Comparison of ENCODE assay signal across 8 cellular contexts in genomic region chr4:105088110-105088879, GRCh38. TPM values are rescaled to one million over a fixed set of nuclear protein-coding genes. Genes with fewer than 3 reads are reported as not detected.
DNase-seq lines count a peak whose midpoint lies in the region; TF ChIP-seq lines count a peak whose summit lies in the region.

No MANE protein-coding gene starts in this region.

- H3K4me3 ChIP-seq in fibroblast of pulmonary artery (replicated peaks; ENCODE audit: low read depth, low read length) (peak overlapping the region; percentile 10), parathyroid adenoma (ENCODE audit: low read depth, low read length) (no peak overlapping the region), OCI-LY7 (ENCODE audit: low read depth, low read length, poor library complexity, severe bottlenecking) (no peak overlapping the region)

- CTCF ChIA-PET in OCI-LY7 (lab: Charles Lee; ENCODE audit: unreplicated experiment) = no interaction called here

- BruUV-seq in OCI-LY7 (replicated peaks; lab: Mats Ljungman, UMichigan) = no TSS peak

- POLR2A ChIA-PET in OCI-LY7 (lab: Charles Lee) = no interaction called here

- intact Hi-C loops in OCI-LY7 (cut with micrococcal nuclease; ENCODE audit: unreplicated experiment) = no loop called here

- H3K79me2 ChIP-seq in parathyroid adenoma (no peaks in the 10 kb centered on the region), OCI-LY7 (ENCODE audit: insufficient read depth, low read depth, low read length) (no peaks in the 10 kb centered on the region)

- no peak overlapping the region for H3K27ac ChIP-seq in parathyroid adenoma
- no peak overlapping the region for H3K27ac ChIP-seq in OCI-LY7 (ENCODE audit: low read depth, low read length, poor library complexity, severe bottlenecking)

- no peaks in the 10 kb centered on the region for H4K20me1 ChIP-seq in OCI-LY7 (ENCODE audit: insufficient read depth, low read length)

- H3K4me1 ChIP-seq in parathyroid adenoma (no peaks in the 10 kb centered on the region), OCI-LY7 (ENCODE audit: insufficient read depth, low read length, poor library complexity, severe bottlenecking) (no peaks in the 10 kb centered on the region)

- DNase-seq in GM04504 (ENCODE audit: low read depth) (peak; percentile 92), fibroblast of pulmonary artery (ENCODE audit: low read depth) (peak; percentile 94), OCI-LY7 (ENCODE audit: low spot score) (no peak), GDM1 (lab: John Stamatoyannopoulos, UW) (no peak), NCI-H2196 (lab: John Stamatoyannopoulos, UW; ENCODE audit: unreplicated experiment) (no peak)
- no peak for DNase-seq in effector CD8-positive, alpha-beta T cell (lab: John Stamatoyannopoulos, UW)

- H3K36me3 ChIP-seq in parathyroid adenoma (ENCODE audit: control insufficient read depth, insufficient read depth, low read length) (no peaks in the 10 kb centered on the region), OCI-LY7 (ENCODE audit: insufficient read depth, low read length) (no peaks in the 10 kb centered on the region)

- H3K27me3 ChIP-seq in parathyroid adenoma (ENCODE audit: control insufficient read depth, insufficient read depth, low read length) = no peaks in the 10 kb centered on the region

- H3K9me3 ChIP-seq in parathyroid adenoma (ENCODE audit: control insufficient read depth, low read length) (no peaks in the 10 kb centered on the region), OCI-LY7 (ENCODE audit: low read length) (no peaks in the 10 kb centered on the region)

- H2AFZ ChIP-seq in parathyroid adenoma = no peak overlapping the region
- H2AFZ ChIP-seq in OCI-LY7 (ENCODE audit: low read length) = no peak overlapping the region

- H3K9ac ChIP-seq in parathyroid adenoma = no peak overlapping the region

- H3K9me2 ChIP-seq in OCI-LY7 (ENCODE audit: insufficient read depth, low read length) = no peaks in the 10 kb centered on the region

- H3K4me2 ChIP-seq in parathyroid adenoma (ENCODE audit: low read length) (peak overlapping the region; percentile 33), OCI-LY7 (ENCODE audit: low read length) (no peak overlapping the region)

- TF ChIP-seq CTCF in fibroblast of pulmonary artery (IDR thresholded peaks at IDR 0.05; ENCODE audit: low read length, missing control alignments) (no peak), parathyroid adenoma (IDR thresholded peaks at IDR 0.05) (no peak), OCI-LY7 (conservative IDR thresholded peaks at IDR 0.05; ENCODE audit: low read length) (no peak)

TF ChIP-seq in PFSK-1, 5 proteins besides CTCF, POLR2A, EP300 and RAD21:
- TF ChIP-seq POLR2AphosphoS5 (IDR thresholded peaks at IDR 0.05; ENCODE audit: low read depth, low read length) (no peak), TAF1 (IDR thresholded peaks at IDR 0.05; ENCODE audit: borderline replicate concordance, insufficient read depth, low read length) (0 out of 2 replicates have a peak, but pooled peaks have one; percentile 24), SIN3A (IDR thresholded peaks at IDR 0.05; ENCODE audit: borderline replicate concordance, insufficient read depth, low read length) (peak; percentile 19; the same call in 1 of the 2 replicates), REST (IDR thresholded peaks at IDR 0.05; ENCODE audit: insufficient read depth in 1 of 2, low read depth in 2 of 2, low read length in 2 of 2) (0 out of 4 replicates have a peak, but pooled peaks of 1 of the 2 experiments have one; percentile 38)

RNA-seq across cellular contexts. Expression of gene TET2, which starts 58.4 kb away (rescaled TPM):
- polyA plus RNA-seq in PFSK-1 (2012; ENCODE audit: insufficient read length, low read depth) = 2.0 TPM
- total RNA-seq in OCI-LY7 (2014; rRNA removed; shearing (Covaris generic)) = 0.19 and 0.21 TPM in 2 replicates
- total RNA-seq in OCI-LY7 (2022) = not detected in 2 replicates

Comparison
In these comparisons a context has a peak if more than half of its experiments do, and no peak if none do; other contexts are left out.
1. DNase-seq: peak in GM04504 (single experiment) and fibroblast of pulmonary artery (single experiment); none in effector CD8-positive, alpha-beta T cell (single experiment), OCI-LY7 (single experiment), GDM1 (single experiment) and NCI-H2196 (single experiment).